Comparison of ENCODE assay signal across 18 cellular contexts in the genomic region with DNA sequence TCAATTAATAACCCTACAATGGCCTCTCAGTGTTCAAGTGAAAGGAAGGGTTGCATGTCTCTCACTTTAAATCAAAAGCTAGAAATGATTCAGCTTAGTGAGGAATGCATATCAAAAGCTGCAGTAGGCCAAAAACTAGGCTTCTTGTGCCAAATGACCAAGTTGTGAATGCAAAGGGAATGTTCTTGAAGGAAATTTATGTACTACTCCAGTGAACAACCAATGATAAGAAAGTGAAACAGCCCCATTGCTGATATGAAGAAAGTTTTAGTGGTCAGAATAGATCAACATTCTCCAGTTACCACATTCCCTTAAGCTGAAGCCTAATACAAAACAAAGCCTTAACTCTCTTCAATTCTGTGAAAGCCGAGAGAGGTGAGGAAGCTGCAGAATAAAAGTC. TPM values are rescaled to one million over a fixed set of nuclear protein-coding genes. Genes with fewer than 3 reads are reported as not detected.
A peak's percentile ranks its signal among the peaks of the same experiment; 100 is the strongest.
DNase-seq lines count a peak whose midpoint lies in the region; ATAC-seq and TF ChIP-seq lines count a peak whose summit lies in the region.
"Had no signal": no experiment of that assay in that cellular context is flagged by ENCODE, and none has a peak within 500 bp of the region (broad histone marks: within the 10 kb centered on the region; RNA-seq: fewer than 3 reads in every experiment).

No MANE protein-coding gene starts in this region.

- H3K4me2 ChIP-seq in mammary epithelial cell (ENCODE audit: insufficient read depth, low read depth, low read length) = no peak overlapping the region

- no peaks in the 10 kb centered on the region for H3K9me3 ChIP-seq in mammary epithelial cell (replicated peaks; ENCODE audit: insufficient read depth, low read length)
- H3K9me3 ChIP-seq: psoas muscle, testis had no signal

- H3K9me3 Mint-ChIP-seq in stimulated activated effector memory CD8-positive, alpha-beta T cell treated with anti-CD3 and anti-CD28 coated beads, Interleukin-12 subunit alpha, Interleukin-12 subunit beta, amount 100 ng/mL, for 72 hours = peaks cover 2% of the 10 kb centered on the region
- no peaks in the 10 kb centered on the region for H3K9me3 Mint-ChIP-seq in activated CD8-positive, alpha-beta memory T cell treated with anti-CD3 and anti-CD28 coated beads, Interleukin-2, amount 10 ng/mL, durations not matched to agents 7 days and 5 days (ENCODE audit: low read depth)

- H3K9ac ChIP-seq in mammary epithelial cell (ENCODE audit: insufficient read depth, low read length) = no peak overlapping the region

- no peaks in the 10 kb centered on the region for H3K36me3 ChIP-seq in mammary epithelial cell (ENCODE audit: insufficient read depth, low read length)
- H3K36me3 ChIP-seq: WERI-Rb-1 had no signal

- no peak overlapping the region for H3K4me3 ChIP-seq in epithelial cell of proximal tubule (ENCODE audit: low read depth, low read length)
- no peak overlapping the region for H3K4me3 ChIP-seq in mammary epithelial cell (replicated peaks in 1 of 3; ENCODE audit: insufficient read depth in 1 of 3, low read depth in 2 of 3, low read length in 3 of 3)
- H3K4me3 ChIP-seq: coronary artery, psoas muscle, testis had no signal

- H3K4me1 ChIP-seq in mammary epithelial cell (ENCODE audit: insufficient read depth, low read length) = no peaks in the 10 kb centered on the region
- H3K4me1 ChIP-seq: psoas muscle, testis had no signal

- CTCF ChIA-PET in activated CD8-positive, alpha-beta memory T cell treated with anti-CD3 and anti-CD28 coated beads, Interleukin-2, amount 10 ng/mL, durations not matched to agents 7 days and 5 days (lab: Charles Lee) = no interaction called here
- CTCF ChIA-PET in mammary epithelial cell (lab: Charles Lee; ENCODE audit: low non-redundant PET) = no interaction called here

- no peak overlapping the region for H3K27ac ChIP-seq in mammary epithelial cell (ENCODE audit: insufficient read depth, low read depth, low read length)
- H3K27ac ChIP-seq: coronary artery, psoas muscle, testis, WERI-Rb-1 had no signal

- dilution Hi-C loops in mammary epithelial cell (cut with HindIII; ENCODE audit: low sequenced_read_pairs) = no loop called here

- H3K27me3 ChIP-seq in mammary epithelial cell (ENCODE audit: insufficient read depth, low read length) = no peaks in the 10 kb centered on the region
- H3K27me3 ChIP-seq: testis had no signal

- in situ Hi-C loops in mammary epithelial cell (cut with MboI; ENCODE audit: low sequenced_read_pairs in 2 of 2) = no loop called here

- H2AFZ ChIP-seq in mammary epithelial cell (ENCODE audit: low read depth, low read length) = no peak overlapping the region

- intact Hi-C loops in mammary epithelial cell (cut with micrococcal nuclease) = no loop called here

- no peaks in the 10 kb centered on the region for H3K36me3 Mint-ChIP-seq in stimulated activated effector memory CD8-positive, alpha-beta T cell treated with anti-CD3 and anti-CD28 coated beads, Interleukin-12 subunit alpha, Interleukin-12 subunit beta, amount 100 ng/mL, for 72 hours
- peaks cover 3% of the 10 kb centered on the region for H3K36me3 Mint-ChIP-seq in activated CD8-positive, alpha-beta memory T cell treated with anti-CD3 and anti-CD28 coated beads, Interleukin-2, amount 10 ng/mL, durations not matched to agents 7 days and 5 days

- H3K79me2 ChIP-seq in mammary epithelial cell (ENCODE audit: insufficient read depth, low read length) = no peaks in the 10 kb centered on the region

- no peak overlapping the region for H3K4me3 Mint-ChIP-seq in stimulated activated effector memory CD8-positive, alpha-beta T cell treated with anti-CD3 and anti-CD28 coated beads, Interleukin-12 subunit alpha, Interleukin-12 subunit beta, amount 100 ng/mL, for 72 hours
- no peak overlapping the region for H3K4me3 Mint-ChIP-seq in activated CD8-positive, alpha-beta memory T cell treated with anti-CD3 and anti-CD28 coated beads, Interleukin-2, amount 10 ng/mL, durations not matched to agents 7 days and 5 days

- no peaks in the 10 kb centered on the region for H4K20me1 ChIP-seq in mammary epithelial cell (ENCODE audit: insufficient read depth, low read length)

- TF ChIP-seq CTCF in epithelial cell of proximal tubule (conservative IDR thresholded peaks at IDR 0.05; ENCODE audit: low read depth, low read length) (no peak), mammary epithelial cell (conservative IDR thresholded peaks at IDR 0.05 in 1 of 2, IDR thresholded peaks at IDR 0.05 in 1 of 2; ENCODE audit: extremely low read depth in 1 of 2, insufficient read depth in 1 of 2, low read depth in 1 of 2, low read length in 2 of 2) (no peak)

- no peak overlapping the region for H3K27ac Mint-ChIP-seq in stimulated activated effector memory CD8-positive, alpha-beta T cell treated with anti-CD3 and anti-CD28 coated beads, Interleukin-12 subunit alpha, Interleukin-12 subunit beta, amount 100 ng/mL, for 72 hours
- H3K27ac Mint-ChIP-seq in activated CD8-positive, alpha-beta memory T cell treated with anti-CD3 and anti-CD28 coated beads, Interleukin-2, amount 10 ng/mL, durations not matched to agents 7 days and 5 days = no peak overlapping the region

- H3K4me1 Mint-ChIP-seq in stimulated activated effector memory CD8-positive, alpha-beta T cell treated with anti-CD3 and anti-CD28 coated beads, Interleukin-12 subunit alpha, Interleukin-12 subunit beta, amount 100 ng/mL, for 72 hours = no peaks in the 10 kb centered on the region
- H3K4me1 Mint-ChIP-seq in activated CD8-positive, alpha-beta memory T cell treated with anti-CD3 and anti-CD28 coated beads, Interleukin-2, amount 10 ng/mL, durations not matched to agents 7 days and 5 days = peaks cover 3% of the 10 kb centered on the region

- peaks cover 31% of the 10 kb centered on the region for H3K27me3 Mint-ChIP-seq in activated CD8-positive, alpha-beta memory T cell treated with anti-CD3 and anti-CD28 coated beads, Interleukin-2, amount 10 ng/mL, durations not matched to agents 7 days and 5 days

- DNase-seq in epithelial cell of proximal tubule (ENCODE audit: low read depth) (peak; percentile 61), mammary epithelial cell (no peak)
- no peak for DNase-seq in stimulated activated effector memory CD8-positive, alpha-beta T cell treated with anti-CD3 and anti-CD28 coated beads, Interleukin-12 subunit alpha, Interleukin-12 subunit beta, amount 100 ng/mL, for 72 hours (ENCODE audit: low spot score in 2 of 2)
- no peak for DNase-seq in central memory CD4-positive, alpha-beta T cell
- DNase-seq in activated CD8-positive, alpha-beta memory T cell treated with anti-CD3 and anti-CD28 coated beads, Interleukin-2, amount 10 ng/mL, durations not matched to agents 7 days and 5 days = no peak
- DNase-seq: erythroblast, left ventricle myocardium superior, NCI-H187, NCI-H524 treated with DMSO at 0.1 percent for 48 hours, PC-3, psoas muscle, testis, WERI-Rb-1 had no signal

- WGBS in mammary epithelial cell (ENCODE audit: low coverage, missing lambda C conversion rate) = 87% methylated on average over 1 of the region's 1 CpG

- BruUV-seq in mammary epithelial cell (replicated peaks; lab: Mats Ljungman, UMichigan) = no TSS peak

- ATAC-seq in GM18502 (IDR thresholded peaks at IDR 0.05; ENCODE audit: poor library complexity, unreplicated experiment) = peak; percentile 38
- peak; percentile 58 for ATAC-seq in GM19438 (IDR thresholded peaks at IDR 0.05; ENCODE audit: low read depth, unreplicated experiment)
- ATAC-seq in HG03108 (IDR thresholded peaks at IDR 0.05; ENCODE audit: unreplicated experiment) = peak; percentile 29
- ATAC-seq in stimulated activated effector memory CD8-positive, alpha-beta T cell treated with anti-CD3 and anti-CD28 coated beads, Interleukin-12 subunit alpha, Interleukin-12 subunit beta, amount 100 ng/mL, for 72 hours = no peak
- no peak for ATAC-seq in activated CD8-positive, alpha-beta memory T cell treated with anti-CD3 and anti-CD28 coated beads, Interleukin-2, amount 10 ng/mL, durations not matched to agents 7 days and 5 days
- ATAC-seq: left ventricle myocardium superior, PC-3, psoas muscle had no signal

RNA-seq across cellular contexts. Expression of a gene that starts 10.0 kb away (rescaled TPM):
- total RNA-seq in epithelial cell of proximal tubule = not detected in 2 replicates
- under 1 TPM in 1 of 2 experiments, not detected in 1; 0.38 TPM for total RNA-seq in activated CD8-positive, alpha-beta memory T cell treated with anti-CD3 and anti-CD28 coated beads, Interleukin-2, amount 10 ng/mL, durations not matched to agents 7 days and 5 days
- total RNA-seq in mammary epithelial cell = not detected
- polyA plus RNA-seq in mammary epithelial cell = not detected
- polyA minus RNA-seq in mammary epithelial cell = not detected
- total RNA-seq: LHCN-M2, PC-3, psoas muscle had no signal

RNA-seq across cellular contexts. Expression of a gene that starts 23.8 kb away (rescaled TPM):
- total RNA-seq in epithelial cell of proximal tubule = 0.86 and 2.3 TPM in 2 replicates
- 1 to 10 TPM; 7.4 to 7.9 TPM for total RNA-seq in activated CD8-positive, alpha-beta memory T cell treated with anti-CD3 and anti-CD28 coated beads, Interleukin-2, amount 10 ng/mL, durations not matched to agents 7 days and 5 days
- not detected for total RNA-seq in mammary epithelial cell
- 0.02 TPM for polyA plus RNA-seq in mammary epithelial cell
- polyA minus RNA-seq in mammary epithelial cell = not detected
- total RNA-seq: PC-3 had no signal

Comparison
In these comparisons a context has a peak if more than half of its experiments do, and no peak if none do; other contexts are left out.
1. ATAC-seq: peak in GM18502 (single experiment), GM19438 (single experiment) and HG03108 (single experiment); none in stimulated activated effector memory CD8-positive, alpha-beta T cell treated with anti-CD3 and anti-CD28 coated beads, Interleukin-12 subunit alpha, Interleukin-12 subunit beta, amount 100 ng/mL, for 72 hours (single experiment) and activated CD8-positive, alpha-beta memory T cell treated with anti-CD3 and anti-CD28 coated beads, Interleukin-2, amount 10 ng/mL, durations not matched to agents 7 days and 5 days (single experiment).